Comparison of ENCODE assay signal across 24 cellular contexts in the genomic region with DNA sequence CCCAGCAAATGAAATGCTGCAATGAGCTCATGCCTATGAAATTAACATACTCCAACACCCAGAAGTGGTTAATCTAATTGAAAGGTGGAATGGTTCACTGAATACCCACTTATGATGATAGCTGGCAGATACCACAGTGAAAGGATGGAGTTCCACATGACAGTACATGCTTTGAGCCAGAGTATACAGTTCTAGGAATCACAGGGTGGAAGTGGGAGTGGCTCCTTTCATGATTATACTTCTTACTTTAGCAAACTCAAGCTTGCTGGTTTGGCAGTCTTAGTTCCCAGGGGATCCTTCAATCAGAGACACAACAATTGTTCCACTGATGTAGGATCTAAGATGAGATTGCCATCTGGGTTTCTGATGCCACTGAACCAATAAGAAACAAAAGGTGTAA. TPM values are rescaled to one million over a fixed set of nuclear protein-coding genes. Genes with fewer than 3 reads are reported as not detected.
DNase-seq lines count a peak whose midpoint lies in the region.
"Had no signal": no experiment of that assay in that cellular context is flagged by ENCODE, and none has a peak within 500 bp of the region (broad histone marks: within the 10 kb centered on the region; RNA-seq: fewer than 3 reads in every experiment).

No MANE protein-coding gene starts in this region.

- H3K27me3 ChIP-seq in BLaER1, result no peaks in the 10 kb centered on the region

- no peak overlapping the region for H3K4me3 ChIP-seq in BLaER1
- H3K4me3 ChIP-seq: A549, GM23338, HAP-1 had no signal

- H3K27ac Mint-ChIP-seq in activated T-cell treated with anti-CD3 and anti-CD28 coated beads, Interleukin-2, amount 50 U/mL, for 24 hours, result peak overlapping the region; percentile 24
- peak overlapping the region; percentile 2 to 74 (median 61) for H3K27ac Mint-ChIP-seq in immature natural killer cell
- H3K27ac Mint-ChIP-seq: GM23338 had no signal

- H3K9me3 ChIP-seq in BLaER1, result peaks cover 94% of the 10 kb centered on the region

- H4K20me1 ChIP-seq in BLaER1, result no peaks in the 10 kb centered on the region

- DNase-seq in activated T-cell treated with anti-CD3 and anti-CD28 coated beads, Interleukin-2, amount 50 U/mL, for 24 hours, result no peak
- no peak for DNase-seq in activated T-cell treated with anti-CD3 and anti-CD28 coated beads for 4 hours
- peak; percentile 23 for DNase-seq in OCI-M1 (lab: John Stamatoyannopoulos, UW)
- no peak for DNase-seq in immature natural killer cell
- DNase-seq in C1 segment of cervical spinal cord (lab: John Stamatoyannopoulos, UW), result no peak
- DNase-seq in effector CD4-positive, alpha-beta T cell, result no peak
- DNase-seq in HK-2 (ENCODE audit: unreplicated experiment), result no peak
- DNase-seq: CD4-positive, CD25-positive, alpha-beta regulatory T cell; KBM-7; MM.1S; NCI-H1048; NCI-H1436; NCI-H187 treated with DMSO at 0.1 percent for 48 hours; NCI-H2107; NCI-H345; NCI-H524; NCI-H774; NK-92 treated with Interleukin-12 subunit alpha and Interleukin-12 subunit beta, amount 100 ng/mL, for 24 hours had no signal

- peaks cover 96% of the 10 kb centered on the region for H3K36me3 Mint-ChIP-seq in activated T-cell treated with anti-CD3 and anti-CD28 coated beads, Interleukin-2, amount 50 U/mL, for 24 hours (ENCODE audit: low read depth)
- peaks cover 46 to 52% (median 49%) of the 10 kb centered on the region in 3 donors for H3K36me3 Mint-ChIP-seq in immature natural killer cell

- no peak overlapping the region for H3K27ac ChIP-seq in BLaER1
- H3K27ac ChIP-seq: A549, HL-60 had no signal

- peaks cover 17% of the 10 kb centered on the region for H3K4me1 ChIP-seq in BLaER1
- H3K4me1 ChIP-seq: A549, HAP-1 had no signal

- H3K4me2 ChIP-seq in BLaER1, result peak overlapping the region; percentile 17; the same call in 1 of the 2 replicates
- H3K4me2 ChIP-seq: A549, GM23338 had no signal

- peaks cover 98% of the 10 kb centered on the region for H3K36me3 ChIP-seq in BLaER1

- no peaks in the 10 kb centered on the region for H3K9me3 Mint-ChIP-seq in activated T-cell treated with anti-CD3 and anti-CD28 coated beads, Interleukin-2, amount 50 U/mL, for 24 hours
- no peaks in the 10 kb centered on the region for H3K9me3 Mint-ChIP-seq in immature natural killer cell

- H3K4me3 Mint-ChIP-seq in activated T-cell treated with anti-CD3 and anti-CD28 coated beads, Interleukin-2, amount 50 U/mL, for 24 hours, result no peak overlapping the region
- peak overlapping the region in 1 of 5 donors; percentile 1 for H3K4me3 Mint-ChIP-seq in immature natural killer cell
- H3K4me3 Mint-ChIP-seq: B cell; CD4-positive, CD25-positive, alpha-beta regulatory T cell; GM23338 had no signal

- H3K9ac ChIP-seq in BLaER1, result no peak overlapping the region

- peaks cover 30% of the 10 kb centered on the region for H3K4me1 Mint-ChIP-seq in activated T-cell treated with anti-CD3 and anti-CD28 coated beads, Interleukin-2, amount 50 U/mL, for 24 hours (ENCODE audit: low read depth)
- peaks cover 63 to 74% of the 10 kb centered on the region in 2 donors for H3K4me1 Mint-ChIP-seq in immature natural killer cell
- H3K4me1 Mint-ChIP-seq: GM23338 had no signal

- no peaks in the 10 kb centered on the region for H3K27me3 Mint-ChIP-seq in activated T-cell treated with anti-CD3 and anti-CD28 coated beads, Interleukin-2, amount 50 U/mL, for 24 hours
- peaks cover 0 to 3% (median 2%) of the 10 kb centered on the region in 3 donors for H3K27me3 Mint-ChIP-seq in immature natural killer cell (ENCODE audit: low read depth in 3 of 3)
- H3K27me3 Mint-ChIP-seq: B cell; CD4-positive, CD25-positive, alpha-beta regulatory T cell had no signal

RNA-seq across cellular contexts. Expression of a gene that starts 21.5 kb away (rescaled TPM):
- polyA plus RNA-seq in immature natural killer cell, result 100 to 1,000 TPM; 433 to 825 (median 521) TPM
